Comparison of ENCODE assay signal across 24 cellular contexts in genomic region chr3:27380433-27381357, GRCh38. TPM values are rescaled to one million over a fixed set of nuclear protein-coding genes. Genes with fewer than 3 reads are reported as not detected.
DNase-seq lines count a peak whose midpoint lies in the region; ATAC-seq, FAIRE-seq and TF ChIP-seq lines count a peak whose summit lies in the region.
"Had no signal": no experiment of that assay in that cellular context is flagged by ENCODE, and none has a peak within 500 bp of the region (broad histone marks: within the 10 kb centered on the region; RNA-seq: fewer than 3 reads in every experiment).

No MANE protein-coding gene starts in this region.

- H3K27ac ChIP-seq in endothelial cell of umbilical vein (ENCODE audit: insufficient read depth, low read depth, low read length) (no peak overlapping the region), gastroesophageal sphincter (no peak overlapping the region)
- H3K27ac ChIP-seq: breast epithelium, KMS-11, stomach, tibial artery had no signal

- CTCF ChIA-PET in endothelial cell of umbilical vein (lab: Charles Lee), result interaction anchor here (1.0 to 4.7 kb wide), 5 partner anchors 11 to 301 kb away, joined by 3 to 15 read pairs (median 3); partner anchors contain the start of gene NEK10

- no peaks in the 10 kb centered on the region for H4K20me1 ChIP-seq in endothelial cell of umbilical vein (replicated peaks; ENCODE audit: control insufficient read depth, extremely low read depth, insufficient read depth, low read length)

- no peak for TF ChIP-seq CTCF in endothelial cell of umbilical vein (IDR thresholded peaks at IDR 0.05; ENCODE audit: extremely low read depth in 1 of 2, insufficient read depth in 1 of 2, low read depth in 1 of 2, low read length in 2 of 2)
- TF ChIP-seq CTCF in gastroesophageal sphincter (IDR thresholded peaks at IDR 0.05), result no peak

- H3K4me2 ChIP-seq in endothelial cell of umbilical vein (ENCODE audit: insufficient read depth, low read length), result no peak overlapping the region
- H3K4me2 ChIP-seq: KMS-11 had no signal

- DNase-seq in GM18507 (ENCODE audit: extremely low spot score, insufficient read length, low read depth) (no peak), endothelial cell of umbilical vein (ENCODE audit: low read depth, low spot score) (peak; percentile 74), RCC 7860 (ENCODE audit: low spot score) (no peak)
- DNase-seq: activated CD4-positive, alpha-beta T cell treated with anti-CD3 and anti-CD28 coated beads, Interleukin-2, amount 10 ng/mL, durations not matched to agents 24 days and 14 days; activated naive CD4-positive, alpha-beta T cell treated with anti-CD3 and anti-CD28 coated beads, Interleukin-2, amount 50 U/mL, for 16 hours; amniotic stem cell; DMS53; effector CD8-positive, alpha-beta T cell; head of caudate nucleus; kidney; naive thymus-derived CD8-positive, alpha-beta T cell; NCI-H1436 treated with DMSO at 0.1 percent for 48 hours; NCI-H446 treated with DMSO at 0.1 percent for 48 hours; nucleus accumbens; OCI-M1; stomach; T1000; tibial artery had no signal

- dilution Hi-C loops in endothelial cell of umbilical vein (cut with MboI; ENCODE audit: extremely low pct_ligation_motif_present, low sequenced_read_pairs), result no loop called here

- H3K27me3 ChIP-seq in endothelial cell of umbilical vein (ENCODE audit: control insufficient read depth in 2 of 2, insufficient read depth in 2 of 2, low read length in 2 of 2) (no peaks in the 10 kb centered on the region), gastroesophageal sphincter (no peaks in the 10 kb centered on the region)
- H3K27me3 ChIP-seq: breast epithelium, stomach, tibial artery had no signal

- no peak overlapping the region for H3K9ac ChIP-seq in endothelial cell of umbilical vein (replicated peaks; ENCODE audit: extremely low read depth, insufficient read depth, low read length)
- H3K9ac ChIP-seq: KMS-11 had no signal

- no peaks in the 10 kb centered on the region for H3K9me1 ChIP-seq in endothelial cell of umbilical vein (replicated peaks; ENCODE audit: control insufficient read depth, extremely low read depth, insufficient read depth, low read length)

- H2AFZ ChIP-seq in endothelial cell of umbilical vein (ENCODE audit: low read depth, low read length), result no peak overlapping the region

- TF ChIP-seq EP300 in gastroesophageal sphincter (IDR thresholded peaks at IDR 0.05), result no peak

- intact Hi-C loops in endothelial cell of umbilical vein (cut with micrococcal nuclease), result loop anchor here (2.0 kb wide), 1 partner anchor 20 kb away; no protein-coding TSS in a partner anchor

- 47 to 79% methylated on average over 3 of the region's 3 CpGs for WGBS in gastroesophageal sphincter (ENCODE audit: low coverage in 1 of 2), 2 donors

- no peak overlapping the region for H3K4me3 ChIP-seq in endothelial cell of umbilical vein (replicated peaks in 1 of 3; ENCODE audit: insufficient read depth in 1 of 3, low read depth in 1 of 3, low read length in 3 of 3)
- H3K4me3 ChIP-seq in gastroesophageal sphincter, result no peak overlapping the region
- H3K4me3 ChIP-seq: breast epithelium, stomach, tibial artery had no signal

- H3K9me3 ChIP-seq in endothelial cell of umbilical vein (replicated peaks; ENCODE audit: control insufficient read depth, insufficient read depth, low read length) (no peaks in the 10 kb centered on the region), gastroesophageal sphincter (no peaks in the 10 kb centered on the region)
- H3K9me3 ChIP-seq: breast epithelium, stomach, tibial artery had no signal

- FAIRE-seq in GM18507 (lab: Jason Lieb, UNC), result peak; percentile 44
- FAIRE-seq in endothelial cell of umbilical vein (lab: Jason Lieb, UNC), result no peak
- FAIRE-seq in RCC 7860 (lab: Jason Lieb, UNC), result no peak
- FAIRE-seq: kidney had no signal

- H3K4me1 ChIP-seq in endothelial cell of umbilical vein (ENCODE audit: control insufficient read depth, extremely low read depth, insufficient read depth, low read length) (peaks cover 7% of the 10 kb centered on the region), gastroesophageal sphincter (no peaks in the 10 kb centered on the region)
- H3K4me1 ChIP-seq: breast epithelium had no signal

- ATAC-seq in GM19351 (IDR thresholded peaks at IDR 0.05; ENCODE audit: unreplicated experiment), result peak; percentile 59
- ATAC-seq in HG03469 (IDR thresholded peaks at IDR 0.05; ENCODE audit: unreplicated experiment), result peak; percentile 48
- no peak for ATAC-seq in HG03196 (IDR thresholded peaks at IDR 0.05; ENCODE audit: unreplicated experiment)
- no peak for ATAC-seq in gastroesophageal sphincter
- ATAC-seq: naive thymus-derived CD8-positive, alpha-beta T cell had no signal

- POLR2A ChIA-PET in endothelial cell of umbilical vein (lab: Charles Lee), result no interaction called here

- H3K36me3 ChIP-seq in endothelial cell of umbilical vein (ENCODE audit: control insufficient read depth in 2 of 2, extremely low read depth in 1 of 2, insufficient read depth in 2 of 2, low read length in 2 of 2) (peaks cover 2 to 24% of the 10 kb centered on the region in 2 experiments), gastroesophageal sphincter (peaks cover 0 to 48% of the 10 kb centered on the region in 2 donors)

- H3K79me2 ChIP-seq in endothelial cell of umbilical vein (ENCODE audit: control insufficient read depth, insufficient read depth, low read length), result no peaks in the 10 kb centered on the region

- no peak for TF ChIP-seq POLR2A in endothelial cell of umbilical vein (IDR thresholded peaks at IDR 0.05; ENCODE audit: low read depth, low read length)
- no peak for TF ChIP-seq POLR2A in gastroesophageal sphincter (IDR thresholded peaks at IDR 0.05)

- BruUV-seq in endothelial cell of umbilical vein (replicated peaks; lab: Mats Ljungman, UMichigan), result no TSS peak

TF ChIP-seq in endothelial cell of umbilical vein, 7 proteins besides CTCF, POLR2A, EP300 and RAD21:
- TF ChIP-seq JUN (IDR thresholded peaks at IDR 0.05; ENCODE audit: borderline replicate concordance, insufficient read depth, insufficient read length, low read depth) (no peak), GATA2 (IDR thresholded peaks at IDR 0.05; ENCODE audit: insufficient read depth, insufficient read length, low read depth, low read length) (no peak), MAX (IDR thresholded peaks at IDR 0.05; ENCODE audit: insufficient read depth, insufficient read length) (no peak), EZH2 (IDR thresholded peaks at IDR 0.05; ENCODE audit: borderline replicate concordance, low read depth, low read length, severe bottlenecking) (no peak), POLR2AphosphoS5 (IDR thresholded peaks at IDR 0.05; ENCODE audit: insufficient read depth, low read depth, low read length) (no peak), FOS (IDR thresholded peaks at IDR 0.05; ENCODE audit: borderline replicate concordance, insufficient read depth, low read length) (no peak), MYC (IDR thresholded peaks at IDR 0.05; ENCODE audit: low read depth, low read length) (no peak)

RNA-seq across cellular contexts. Expression of gene NEK10, which starts 11.5 kb away (rescaled TPM):
- total RNA-seq in endothelial cell of umbilical vein (4.6 and 5.0 TPM in 2 replicates), gastroesophageal sphincter (1 to 10 TPM in 3 of 4 donors, under 1 TPM in 1; 0.62 to 2.7 (median 1.5) TPM)
- polyA plus RNA-seq in endothelial cell of umbilical vein, result 0.24 and 0.32 TPM in 2 replicates
- 0.26 and 0.32 TPM in 2 replicates for polyA plus RNA-seq in endothelial cell of umbilical vein (2011; cell fraction: cytosol; rRNA removed)
- 2.9 and 5.2 TPM in 2 replicates for polyA plus RNA-seq in endothelial cell of umbilical vein (2011; cell fraction: nucleus; rRNA removed)
- 0.37 and 0.80 TPM in 2 replicates for polyA plus RNA-seq in endothelial cell of umbilical vein (2012)
- 2.4 and 2.8 TPM in 2 replicates for polyA minus RNA-seq in endothelial cell of umbilical vein
- polyA minus RNA-seq in endothelial cell of umbilical vein (2011; cell fraction: cytosol; rRNA and poly(A)+ RNA removed), result 1.3 TPM
- 13.4 TPM in 2 replicates for polyA minus RNA-seq in endothelial cell of umbilical vein (2011; cell fraction: nucleus; rRNA and poly(A)+ RNA removed)
- polyA plus RNA-seq: naive thymus-derived CD8-positive, alpha-beta T cell had no signal

Comparison
In these comparisons a context has a peak if more than half of its experiments do, and no peak if none do; other contexts are left out.
1. ATAC-seq: peak in GM19351 (single experiment) and HG03469 (single experiment); none in HG03196 (single experiment) and gastroesophageal sphincter (single experiment).